35 cellular contexts compared by ENCODE assay signal in the genomic region with DNA sequence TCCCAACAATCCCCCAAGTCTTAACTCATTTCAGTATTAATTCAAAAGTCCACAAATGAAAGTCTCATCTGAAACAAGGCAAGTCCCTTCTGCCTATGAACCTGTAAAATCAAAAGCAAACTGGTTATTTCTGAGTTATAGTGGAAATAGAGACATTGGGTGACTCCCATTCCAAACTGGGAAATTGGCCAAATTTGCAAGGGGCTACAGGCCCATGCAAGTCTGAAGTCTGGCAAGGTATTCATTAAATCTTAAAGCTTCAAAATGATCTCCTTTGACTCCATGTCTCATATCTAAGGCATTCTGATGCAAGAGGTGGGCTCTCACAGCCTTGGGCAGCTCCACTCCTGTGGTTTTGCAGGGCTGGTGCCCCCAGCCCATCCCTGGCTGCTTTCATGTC.
"Had no signal": no experiment of that assay in that cellular context is flagged by ENCODE, and none has a peak within 500 bp of the region (broad histone marks: within the 10 kb centered on the region; RNA-seq: fewer than 3 reads in every experiment).

No MANE protein-coding gene starts in this region.

- FAIRE-seq: colon, frontal cortex had no signal

- H3K27me3 Mint-ChIP-seq: activated B cell treated with CpG ODN at 0.5 μM for 24 hours; activated CD4-positive, alpha-beta memory T cell treated with anti-CD3 and anti-CD28 coated beads for 36 hours; activated CD8-positive, alpha-beta memory T cell treated with anti-CD3 and anti-CD28 coated beads, Interleukin-2, amount 10 ng/mL, durations not matched to agents 7 days and 5 days; activated naive CD4-positive, alpha-beta T cell treated with anti-CD3 and anti-CD28 coated beads, Interleukin-2, amount 50 U/mL, for 24 hours; activated naive CD8-positive, alpha-beta T cell treated with anti-CD3 and anti-CD28 coated beads for 36 hours; activated naive CD8-positive, alpha-beta T cell treated with anti-CD3 and anti-CD28 coated beads, Interleukin-2, amount 50 U/mL, for 24 hours; central memory CD8-positive, alpha-beta T cell; effector memory CD8-positive, alpha-beta T cell; T-helper 17 cell had no signal

- H3K36me3 ChIP-seq: adrenal gland, esophagus squamous epithelium, WERI-Rb-1 had no signal

- H3K27me3 ChIP-seq: adrenal gland, body of pancreas, esophagus squamous epithelium had no signal

- H3K27ac ChIP-seq: adrenal gland, body of pancreas, epithelial cell of prostate, esophagus squamous epithelium, WERI-Rb-1 had no signal

- H3K27ac Mint-ChIP-seq: activated B cell treated with CpG ODN at 0.5 μM for 24 hours; activated CD4-positive, alpha-beta memory T cell treated with anti-CD3 and anti-CD28 coated beads for 36 hours; activated CD8-positive, alpha-beta memory T cell treated with anti-CD3 and anti-CD28 coated beads, Interleukin-2, amount 10 ng/mL, durations not matched to agents 7 days and 5 days; activated CD8-positive, alpha-beta T cell treated with anti-CD3 and anti-CD28 coated beads, Interleukin-2, amount 10 ng/mL, durations not matched to agents 7 days and 5 days; activated naive CD4-positive, alpha-beta T cell treated with anti-CD3 and anti-CD28 coated beads for 36 hours; activated naive CD4-positive, alpha-beta T cell treated with anti-CD3 and anti-CD28 coated beads, Interleukin-2, amount 50 U/mL, for 24 hours; activated naive CD8-positive, alpha-beta T cell treated with anti-CD3 and anti-CD28 coated beads for 36 hours; activated naive CD8-positive, alpha-beta T cell treated with anti-CD3 and anti-CD28 coated beads, Interleukin-2, amount 50 U/mL, for 24 hours; activated T-helper 1 cell treated with anti-CD3 and anti-CD28 coated beads, Interleukin-12 subunit alpha, Interleukin-12 subunit beta, Interleukin-2, Interleukin-4 antibody, amounts not matched to agents 30 ng/mL and 10 ng/mL and 1 ng/mL, durations not matched to agents 14 hours and 24 hours and 36 hours; activated T-helper 2 cell treated with anti-CD3 and anti-CD28 coated beads, Interferon-gamma antibody, Interleukin-2, Interleukin-4, amounts not matched to agents 10 μg/mL and 5 μg/mL and 100 μg/mL, durations not matched to agents 14 hours and 24 hours and 36 hours; effector memory CD8-positive, alpha-beta T cell; T-helper 17 cell; T-helper 2 cell treated with Interferon-gamma antibody and Interleukin-4, amounts not matched to agents 5 μg/mL and 100 μg/mL, for 36 hours had no signal

- H3K4me3 ChIP-seq: adrenal gland, body of pancreas, esophagus squamous epithelium had no signal

- H3K36me3 Mint-ChIP-seq: activated CD4-positive, alpha-beta memory T cell treated with anti-CD3 and anti-CD28 coated beads for 36 hours; activated CD8-positive, alpha-beta memory T cell treated with anti-CD3 and anti-CD28 coated beads, Interleukin-2, amount 10 ng/mL, durations not matched to agents 7 days and 5 days; activated naive CD4-positive, alpha-beta T cell treated with anti-CD3 and anti-CD28 coated beads, Interleukin-2, amount 50 U/mL, for 24 hours; activated naive CD8-positive, alpha-beta T cell treated with anti-CD3 and anti-CD28 coated beads for 36 hours had no signal

- H3K4me3 Mint-ChIP-seq: activated B cell treated with CpG ODN at 0.5 μM for 24 hours; activated CD4-positive, alpha-beta memory T cell treated with anti-CD3 and anti-CD28 coated beads for 36 hours; activated CD8-positive, alpha-beta memory T cell treated with anti-CD3 and anti-CD28 coated beads, Interleukin-2, amount 10 ng/mL, durations not matched to agents 7 days and 5 days; activated CD8-positive, alpha-beta T cell treated with anti-CD3 and anti-CD28 coated beads, Interleukin-2, amount 10 ng/mL, durations not matched to agents 7 days and 5 days; activated naive CD4-positive, alpha-beta T cell treated with anti-CD3 and anti-CD28 coated beads for 36 hours; activated naive CD4-positive, alpha-beta T cell treated with anti-CD3 and anti-CD28 coated beads, Interleukin-2, amount 50 U/mL, for 24 hours; activated naive CD8-positive, alpha-beta T cell treated with anti-CD3 and anti-CD28 coated beads for 36 hours; activated naive CD8-positive, alpha-beta T cell treated with anti-CD3 and anti-CD28 coated beads, Interleukin-2, amount 50 U/mL, for 24 hours; activated T-helper 1 cell treated with anti-CD3 and anti-CD28 coated beads, Interleukin-12 subunit alpha, Interleukin-12 subunit beta, Interleukin-2, Interleukin-4 antibody, amounts not matched to agents 30 ng/mL and 10 ng/mL and 1 ng/mL, durations not matched to agents 14 hours and 24 hours and 36 hours; central memory CD8-positive, alpha-beta T cell; effector memory CD8-positive, alpha-beta T cell; T-helper 17 cell; T-helper 2 cell treated with Interferon-gamma antibody and Interleukin-4, amounts not matched to agents 5 μg/mL and 100 μg/mL, for 36 hours had no signal

- H3K4me1 Mint-ChIP-seq: activated B cell treated with CpG ODN at 0.5 μM for 24 hours; activated CD8-positive, alpha-beta memory T cell treated with anti-CD3 and anti-CD28 coated beads, Interleukin-2, amount 10 ng/mL, durations not matched to agents 7 days and 5 days; activated naive CD4-positive, alpha-beta T cell treated with anti-CD3 and anti-CD28 coated beads, Interleukin-2, amount 50 U/mL, for 24 hours; activated naive CD8-positive, alpha-beta T cell treated with anti-CD3 and anti-CD28 coated beads for 36 hours; activated naive CD8-positive, alpha-beta T cell treated with anti-CD3 and anti-CD28 coated beads, Interleukin-2, amount 50 U/mL, for 24 hours; central memory CD8-positive, alpha-beta T cell; T-helper 17 cell had no signal

- H3K4me1 ChIP-seq: adrenal gland, body of pancreas, esophagus squamous epithelium had no signal

- H3K9me3 ChIP-seq: adrenal gland had no signal

- DNase-seq: activated B cell treated with CpG ODN at 0.5 μM for 24 hours; activated CD4-positive, alpha-beta memory T cell treated with anti-CD3 and anti-CD28 coated beads for 36 hours; activated CD4-positive, alpha-beta T cell treated with anti-CD3 and anti-CD28 coated beads for 48 hours; activated CD4-positive, alpha-beta T cell treated with anti-CD3 and anti-CD28 coated beads, Interleukin-2, amount 50 U/mL, for 1 hour; activated CD8-positive, alpha-beta memory T cell treated with anti-CD3 and anti-CD28 coated beads, Interleukin-2, amount 10 ng/mL, durations not matched to agents 7 days and 5 days; activated CD8-positive, alpha-beta memory T cell treated with anti-CD3 and anti-CD28 coated beads, Interleukin-2, amount 50 U/mL, for 4 hours; activated CD8-positive, alpha-beta T cell treated with anti-CD3 and anti-CD28 coated beads, Interleukin-2, amount 10 ng/mL, durations not matched to agents 7 days and 5 days; activated effector memory CD4-positive, alpha-beta T cell treated with anti-CD3 and anti-CD28 coated beads, Interleukin-2, amount 50 U/mL, for 16 hours; activated naive CD4-positive, alpha-beta T cell treated with anti-CD3 and anti-CD28 coated beads for 36 hours; activated naive CD8-positive, alpha-beta T cell treated with anti-CD3 and anti-CD28 coated beads for 36 hours; activated naive CD8-positive, alpha-beta T cell treated with anti-CD3 and anti-CD28 coated beads, Interleukin-2, amount 50 U/mL, for 24 hours; activated T-cell treated with anti-CD3 and anti-CD28 coated beads, Interleukin-2, amount 50 U/mL, for 1 hour; activated T-cell treated with anti-CD3 and anti-CD28 coated beads, Interleukin-2, amount 50 U/mL, for 48 hours; adrenal gland; amygdala; aorta; body of pancreas; cortex of kidney; dermis blood vessel endothelial cell; effector CD4-positive, alpha-beta T cell; effector memory CD8-positive, alpha-beta T cell; esophagus squamous epithelium; head of caudate nucleus; T-helper 1 cell; T-helper 17 cell; T1000; WERI-Rb-1 had no signal
